In the genomic region with DNA sequence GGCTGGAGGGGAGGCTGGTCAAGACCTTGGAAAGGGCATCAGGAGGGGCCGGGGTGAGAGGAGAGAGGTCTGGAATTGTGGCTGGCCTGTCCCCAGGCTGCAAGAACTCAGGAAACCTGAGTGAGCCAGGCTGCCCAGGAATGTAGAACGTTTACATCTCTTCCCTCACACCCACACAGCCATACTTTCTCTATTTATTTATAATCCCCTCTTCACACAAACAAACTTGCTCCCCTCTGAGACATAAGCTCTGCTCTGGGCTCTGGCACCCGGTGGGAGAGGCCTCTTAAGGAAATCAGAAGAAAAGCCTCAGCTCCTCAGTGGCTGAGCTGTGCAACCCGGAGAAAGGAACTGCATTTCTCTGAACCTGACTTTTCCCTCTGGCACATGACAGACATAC, we compare ENCODE assay signal across 17 cellular contexts. TPM values are rescaled to one million over a fixed set of nuclear protein-coding genes. Genes with fewer than 3 reads are reported as not detected.
"Had no signal": no experiment of that assay in that cellular context is flagged by ENCODE, and none has a peak within 500 bp of the region (broad histone marks: within the 10 kb centered on the region; RNA-seq: fewer than 3 reads in every experiment).

No MANE protein-coding gene starts in this region.

- H3K27ac ChIP-seq: adrenal gland, foreskin keratinocyte, parathyroid adenoma, right atrium auricular region, spleen, testis had no signal

- H3K4me3 ChIP-seq: adrenal gland, heart left ventricle, right atrium auricular region, spleen, testis had no signal

- H3K4me1 ChIP-seq: foreskin keratinocyte, parathyroid adenoma, testis had no signal

- DNase-seq: activated B cell treated with CpG ODN at 0.5 μM for 24 hours; activated CD4-positive, alpha-beta T cell treated with anti-CD3 and anti-CD28 coated beads, Interleukin-2, amount 10 ng/mL, durations not matched to agents 7 days and 5 days; activated CD8-positive, alpha-beta memory T cell treated with anti-CD3 and anti-CD28 coated beads for 24 hours; activated naive CD4-positive, alpha-beta T cell treated with Interleukin-2 at 50 U/mL for 16 hours; adrenal gland; central memory CD4-positive, alpha-beta T cell; foreskin keratinocyte; heart left ventricle; mesendoderm; stimulated activated CD4-positive, alpha-beta T cell treated with anti-CD3 and anti-CD28 coated beads, Interleukin-1b, Interleukin-23, amount 100 ng/mL, for 48 hours; stimulated activated naive B cell treated with anti-CD40 and anti-IgM and Interleukin-4, amounts not matched to agents 10 μg/mL and 1 μg/mL and 100 μg/mL, for 72 hours; T-helper 17 cell; testis had no signal

- H3K9ac ChIP-seq: parathyroid adenoma had no signal

- H3K27me3 ChIP-seq: right atrium auricular region, testis had no signal

- H3K36me3 ChIP-seq: adrenal gland, heart left ventricle, right atrium auricular region, spleen had no signal

- H3K9me3 ChIP-seq: adrenal gland, heart left ventricle, right atrium auricular region, spleen, testis had no signal

RNA-seq across cellular contexts. Expression of gene CHRDL2, which starts 5.5 kb away (rescaled TPM):
- total RNA-seq: activated B cell treated with CpG ODN at 0.5 μM for 24 hours; activated CD4-positive, alpha-beta T cell treated with anti-CD3 and anti-CD28 coated beads, Interleukin-2, amount 10 ng/mL, durations not matched to agents 7 days and 5 days; foreskin keratinocyte; myocyte; T-helper 17 cell had no signal
